ENCODE assay signal across 8 cellular contexts in genomic region chr3:48240711-48241491, GRCh38. TPM values are rescaled to one million over a fixed set of nuclear protein-coding genes. Genes with fewer than 3 reads are reported as not detected.
A peak's percentile ranks its signal among the peaks of the same experiment; 100 is the strongest.
DNase-seq lines count a peak whose midpoint lies in the region; TF ChIP-seq lines count a peak whose summit lies in the region.

TSS of gene ZNF589 (plus strand) at chr3:48241104. CDS start at chr3:48241172, 68 bp downstream.

- H3K27ac ChIP-seq in endodermal cell (ENCODE audit: low read depth, low read length), result peak within 1 kb of the TSS; percentile 40

- DNase-seq in COR-L47 (lab: John Stamatoyannopoulos, UW) (peak; percentile 84), GM20000 (ENCODE audit: low spot score) (peak; percentile 92), HT-29 (ENCODE audit: low spot score) (peak; percentile 89), NOMO-1 treated with DMSO at 0.1 percent for 48 hours (lab: John Stamatoyannopoulos, UW; ENCODE audit: unreplicated experiment) (peak; percentile 92), endodermal cell (peak; percentile 97), mesothelial cell of epicardium (ENCODE audit: low spot score in 2 of 2, unreplicated experiment in 2 of 2) (peak; percentile 78 to 87)
- DNase-seq in activated CD8-positive, alpha-beta memory T cell treated with anti-CD3 and anti-CD28 coated beads for 48 hours (ENCODE audit: low read depth in 2 of 3, low spot score in 2 of 3), result peak; percentile 82 to 93 (median 83)
- peak; percentile 83 to 90 for DNase-seq in stimulated activated CD8-positive, alpha-beta memory T cell treated with anti-CD3 and anti-CD28 coated beads, Interleukin-2, amount 100 ng/mL, for 1 hour (ENCODE audit: low read depth in 2 of 2)

- H3K4me3 ChIP-seq in endodermal cell (ENCODE audit: low read length), result peak within 1 kb of the TSS; percentile 93

- H3K27ac Mint-ChIP-seq in endodermal cell (peak within 1 kb of the TSS; percentile 88), mesothelial cell of epicardium (peak within 1 kb of the TSS; percentile 88)

- H3K27me3 ChIP-seq in endodermal cell (ENCODE audit: control insufficient read depth, insufficient read depth, low read length, poor library complexity, severe bottlenecking), result no peaks in the 10 kb centered on the region

- H3K4me1 Mint-ChIP-seq in endodermal cell (peaks cover 17% of the 10 kb centered on the region), mesothelial cell of epicardium (peaks cover 16% of the 10 kb centered on the region)

- no peaks in the 10 kb centered on the region for H3K27me3 Mint-ChIP-seq in endodermal cell (ENCODE audit: insufficient read depth)
- no peaks in the 10 kb centered on the region for H3K27me3 Mint-ChIP-seq in mesothelial cell of epicardium (ENCODE audit: low read depth)

- no peaks in the 10 kb centered on the region for H3K36me3 ChIP-seq in endodermal cell (ENCODE audit: control insufficient read depth, insufficient read depth, low read length)

- 3 to 4% methylated on average over 16 to 57 of the region's 57 CpGs for WGBS in endodermal cell (ENCODE audit: insufficient coverage in 1 of 2, insufficient read length in 1 of 2), 2 experiments

- H3K9me3 ChIP-seq in endodermal cell (ENCODE audit: control insufficient read depth, low read length), result no peaks in the 10 kb centered on the region

- H3K36me3 Mint-ChIP-seq in endodermal cell (ENCODE audit: low read depth) (peaks cover 9% of the 10 kb centered on the region), mesothelial cell of epicardium (peaks cover 2% of the 10 kb centered on the region)

- TF ChIP-seq CTCF in GM20000 (IDR thresholded peaks at IDR 0.05; ENCODE audit: extremely low read depth, missing control alignments) (peak; percentile 34), endodermal cell (conservative IDR thresholded peaks at IDR 0.05) (peak; percentile 27), mesothelial cell of epicardium (IDR thresholded peaks at IDR 0.05; ENCODE audit: unreplicated experiment) (no peak)

- H3K4me1 ChIP-seq in endodermal cell (ENCODE audit: control insufficient read depth, insufficient read depth, low read length), result peaks cover under 1% of the 10 kb centered on the region

- H3K4me3 Mint-ChIP-seq in endodermal cell, result peak within 1 kb of the TSS; percentile 84
- H3K4me3 Mint-ChIP-seq in mesothelial cell of epicardium, result peak within 1 kb of the TSS; percentile 93

- H3K9ac ChIP-seq in endodermal cell (ENCODE audit: extremely low read depth, low read length, poor library complexity, severe bottlenecking), result peak within 1 kb of the TSS; percentile 89

- no peaks in the 10 kb centered on the region for H3K9me3 Mint-ChIP-seq in endodermal cell
- H3K9me3 Mint-ChIP-seq in mesothelial cell of epicardium, result no peaks in the 10 kb centered on the region

RNA-seq across cellular contexts. Expression of gene ZNF589, which starts in this region (rescaled TPM):
- total RNA-seq in HT-29 (2014; rRNA removed; shearing (Covaris generic)), result 3.4 and 4.4 TPM in 2 replicates
- total RNA-seq in endodermal cell, result 10 to 100 TPM; 39.0 to 44.3 TPM
- 33.8 TPM for polyA plus RNA-seq in endodermal cell (2013, experiment 1 of 2)
- polyA plus RNA-seq in endodermal cell (2013, experiment 2 of 2), result 29.9 TPM
- total RNA-seq in mesothelial cell of epicardium, result 18.9 to 24.1 TPM (median 22.3 TPM) in 3 replicates

Comparison
In these comparisons a context has a peak if more than half of its experiments do, and no peak if none do; other contexts are left out.
1. Peak in every context shown above with its lines: DNase-seq, H3K4me3 ChIP-seq and H3K27ac ChIP-seq.